34 cellular contexts compared by ENCODE assay signal in the genomic region with DNA sequence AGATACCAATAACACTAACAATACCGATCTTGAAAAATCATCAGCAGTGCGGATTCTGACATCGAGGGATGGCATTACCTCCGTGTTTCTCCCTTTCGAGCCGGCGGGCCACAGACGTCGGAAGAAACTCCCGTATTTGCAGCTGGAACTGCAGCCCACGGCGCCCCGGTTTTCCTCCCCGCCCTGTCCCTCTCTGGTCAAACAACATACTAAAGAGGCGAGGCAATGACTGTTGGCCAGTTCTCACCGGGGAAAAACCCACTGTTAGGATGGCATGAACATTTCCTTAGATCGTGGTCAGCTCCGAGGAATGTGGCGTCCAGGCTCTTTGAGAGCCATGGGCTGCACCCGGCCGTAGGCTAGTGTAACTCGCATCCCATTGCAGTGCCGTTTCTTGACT. TPM values are rescaled to one million over a fixed set of nuclear protein-coding genes. Genes with fewer than 3 reads are reported as not detected.
"Had no signal": no experiment of that assay in that cellular context is flagged by ENCODE, and none has a peak within 500 bp of the region (broad histone marks: within the 10 kb centered on the region; RNA-seq: fewer than 3 reads in every experiment).

No MANE protein-coding gene starts in this region.

- H3K9me3 ChIP-seq: esophagus muscularis mucosa, gastrocnemius medialis, heart left ventricle had no signal

- H3K27me3 Mint-ChIP-seq: activated CD4-positive, alpha-beta memory T cell treated with anti-CD3 and anti-CD28 coated beads for 36 hours; activated CD4-positive, alpha-beta T cell treated with anti-CD3 and anti-CD28 coated beads for 36 hours; activated CD4-positive, alpha-beta T cell treated with anti-CD3 and anti-CD28 coated beads, Interleukin-2, amount 10 ng/mL, durations not matched to agents 24 days and 14 days; activated CD8-positive, alpha-beta memory T cell treated with anti-CD3 and anti-CD28 coated beads, Interleukin-2, amount 10 ng/mL, durations not matched to agents 7 days and 5 days; activated naive CD8-positive, alpha-beta T cell treated with anti-CD3 and anti-CD28 coated beads, Interleukin-2, amount 10 ng/mL, durations not matched to agents 7 days and 5 days; dendritic cell treated with granulocyte-macrophage colony-stimulating factor and Interleukin-4, amounts not matched to agents 40 ng/mL and 50 ng/mL, for 4 days had no signal

- H3K4me1 Mint-ChIP-seq: activated CD4-positive, alpha-beta T cell treated with anti-CD3 and anti-CD28 coated beads for 36 hours; activated CD4-positive, alpha-beta T cell treated with anti-CD3 and anti-CD28 coated beads, Interleukin-2, amount 10 ng/mL, durations not matched to agents 24 days and 14 days; activated CD8-positive, alpha-beta memory T cell treated with anti-CD3 and anti-CD28 coated beads, Interleukin-2, amount 10 ng/mL, durations not matched to agents 7 days and 5 days; activated naive CD4-positive, alpha-beta T cell treated with anti-CD3 and anti-CD28 coated beads, Interleukin-2, amount 50 U/mL, for 24 hours; activated naive CD8-positive, alpha-beta T cell treated with anti-CD3 and anti-CD28 coated beads, Interleukin-2, amount 10 ng/mL, durations not matched to agents 7 days and 5 days; endodermal cell had no signal

- DNase-seq: activated CD4-positive, alpha-beta memory T cell treated with anti-CD3 and anti-CD28 coated beads for 36 hours; activated CD4-positive, alpha-beta T cell treated with anti-CD3 and anti-CD28 coated beads for 36 hours; activated CD4-positive, alpha-beta T cell treated with anti-CD3 and anti-CD28 coated beads, Interleukin-2, amount 10 ng/mL, durations not matched to agents 24 days and 14 days; activated CD4-positive, CD25-positive, alpha-beta regulatory T cell; activated CD4-positive, CD25-positive, alpha-beta regulatory T cell treated with anti-CD3 and anti-CD28 coated beads, Interleukin-2, amount 50 U/mL, for 72 hours; activated CD8-positive, alpha-beta memory T cell treated with anti-CD3 and anti-CD28 coated beads, Interleukin-2, amount 10 ng/mL, durations not matched to agents 7 days and 5 days; activated CD8-positive, alpha-beta memory T cell treated with anti-CD3 and anti-CD28 coated beads, Interleukin-2, amount 50 U/mL, for 4 hours; activated CD8-positive, alpha-beta T cell treated with anti-CD3 and anti-CD28 coated beads, Interleukin-2, amount 10 ng/mL, durations not matched to agents 7 days and 5 days; activated effector memory CD4-positive, alpha-beta T cell treated with anti-CD3 and anti-CD28 coated beads, Interleukin-2, amount 50 U/mL, for 16 hours; activated naive CD4-positive, alpha-beta T cell treated with anti-CD3 and anti-CD28 coated beads for 36 hours; activated naive CD8-positive, alpha-beta T cell treated with anti-CD3 and anti-CD28 coated beads, Interleukin-2, amount 10 ng/mL, durations not matched to agents 7 days and 5 days; activated T-cell treated with anti-CD3 and anti-CD28 coated beads, Interleukin-2, amount 50 U/mL, for 1 hour; activated T-cell treated with anti-CD3 and anti-CD28 coated beads, Interleukin-2, amount 50 U/mL, for 48 hours; anterior cingulate cortex; brain microvascular endothelial cell; central memory CD4-positive, alpha-beta T cell; cerebellar nuclear complex; dorsolateral prefrontal cortex; effector memory CD4-positive, alpha-beta T cell; endodermal cell; erythroblast; foreskin keratinocyte; gastrocnemius medialis; glutamatergic neuron; T-helper 2 cell had no signal

- H3K36me3 Mint-ChIP-seq: activated CD4-positive, alpha-beta memory T cell treated with anti-CD3 and anti-CD28 coated beads for 36 hours; activated CD8-positive, alpha-beta memory T cell treated with anti-CD3 and anti-CD28 coated beads, Interleukin-2, amount 10 ng/mL, durations not matched to agents 7 days and 5 days; activated naive CD4-positive, alpha-beta T cell treated with anti-CD3 and anti-CD28 coated beads, Interleukin-2, amount 50 U/mL, for 24 hours; activated naive CD8-positive, alpha-beta T cell treated with anti-CD3 and anti-CD28 coated beads, Interleukin-2, amount 10 ng/mL, durations not matched to agents 7 days and 5 days had no signal

- H3K36me3 ChIP-seq: brain microvascular endothelial cell, gastrocnemius medialis had no signal

- H3K27ac ChIP-seq: brain microvascular endothelial cell, coronary artery, esophagus muscularis mucosa, foreskin keratinocyte, gastrocnemius medialis, heart left ventricle had no signal

- H3K9me3 Mint-ChIP-seq: activated CD4-positive, alpha-beta memory T cell treated with anti-CD3 and anti-CD28 coated beads for 36 hours; activated CD4-positive, alpha-beta T cell treated with anti-CD3 and anti-CD28 coated beads, Interleukin-2, amount 10 ng/mL, durations not matched to agents 24 days and 14 days; activated naive CD4-positive, alpha-beta T cell treated with anti-CD3 and anti-CD28 coated beads for 36 hours; activated naive CD4-positive, alpha-beta T cell treated with anti-CD3 and anti-CD28 coated beads, Interleukin-2, amount 50 U/mL, for 24 hours; activated naive CD8-positive, alpha-beta T cell treated with anti-CD3 and anti-CD28 coated beads, Interleukin-2, amount 10 ng/mL, durations not matched to agents 7 days and 5 days; activated T-helper 1 cell treated with anti-CD3 and anti-CD28 coated beads, Interleukin-12 subunit alpha, Interleukin-12 subunit beta, Interleukin-2, Interleukin-4 antibody, amounts not matched to agents 30 ng/mL and 10 ng/mL and 1 ng/mL, durations not matched to agents 14 hours and 24 hours and 36 hours; activated T-helper 2 cell treated with anti-CD3 and anti-CD28 coated beads, Interferon-gamma antibody, Interleukin-2, Interleukin-4, amounts not matched to agents 10 μg/mL and 5 μg/mL and 100 μg/mL, durations not matched to agents 14 hours and 24 hours and 36 hours had no signal

- H3K4me3 Mint-ChIP-seq: activated CD4-positive, alpha-beta memory T cell treated with anti-CD3 and anti-CD28 coated beads for 36 hours; activated CD4-positive, alpha-beta T cell treated with anti-CD3 and anti-CD28 coated beads for 36 hours; activated CD4-positive, alpha-beta T cell treated with anti-CD3 and anti-CD28 coated beads, Interleukin-2, amount 10 ng/mL, durations not matched to agents 24 days and 14 days; activated CD8-positive, alpha-beta memory T cell treated with anti-CD3 and anti-CD28 coated beads, Interleukin-2, amount 10 ng/mL, durations not matched to agents 7 days and 5 days; activated CD8-positive, alpha-beta T cell treated with anti-CD3 and anti-CD28 coated beads, Interleukin-2, amount 10 ng/mL, durations not matched to agents 7 days and 5 days; activated naive CD4-positive, alpha-beta T cell treated with anti-CD3 and anti-CD28 coated beads for 36 hours; activated naive CD4-positive, alpha-beta T cell treated with anti-CD3 and anti-CD28 coated beads, Interleukin-2, amount 50 U/mL, for 24 hours; activated naive CD8-positive, alpha-beta T cell treated with anti-CD3 and anti-CD28 coated beads, Interleukin-2, amount 10 ng/mL, durations not matched to agents 7 days and 5 days; activated T-helper 1 cell treated with anti-CD3 and anti-CD28 coated beads, Interleukin-12 subunit alpha, Interleukin-12 subunit beta, Interleukin-2, Interleukin-4 antibody, amounts not matched to agents 30 ng/mL and 10 ng/mL and 1 ng/mL, durations not matched to agents 14 hours and 24 hours and 36 hours; dendritic cell treated with granulocyte-macrophage colony-stimulating factor and Interleukin-4, amounts not matched to agents 40 ng/mL and 50 ng/mL, for 4 days; endodermal cell had no signal

- FAIRE-seq: astrocyte had no signal

- H3K27me3 ChIP-seq: brain microvascular endothelial cell, dorsolateral prefrontal cortex, esophagus muscularis mucosa, foreskin keratinocyte, gastrocnemius medialis, heart left ventricle had no signal

- H3K4me1 ChIP-seq: foreskin keratinocyte, heart left ventricle had no signal

- H3K4me3 ChIP-seq: coronary artery, dorsolateral prefrontal cortex, esophagus muscularis mucosa, gastrocnemius medialis, heart left ventricle had no signal

- H3K27ac Mint-ChIP-seq: activated CD4-positive, alpha-beta memory T cell treated with anti-CD3 and anti-CD28 coated beads for 36 hours; activated CD4-positive, alpha-beta T cell treated with anti-CD3 and anti-CD28 coated beads for 36 hours; activated CD4-positive, alpha-beta T cell treated with anti-CD3 and anti-CD28 coated beads, Interleukin-2, amount 10 ng/mL, durations not matched to agents 24 days and 14 days; activated CD8-positive, alpha-beta memory T cell treated with anti-CD3 and anti-CD28 coated beads, Interleukin-2, amount 10 ng/mL, durations not matched to agents 7 days and 5 days; activated CD8-positive, alpha-beta T cell treated with anti-CD3 and anti-CD28 coated beads, Interleukin-2, amount 10 ng/mL, durations not matched to agents 7 days and 5 days; activated naive CD4-positive, alpha-beta T cell treated with anti-CD3 and anti-CD28 coated beads for 36 hours; activated naive CD4-positive, alpha-beta T cell treated with anti-CD3 and anti-CD28 coated beads, Interleukin-2, amount 50 U/mL, for 24 hours; activated naive CD8-positive, alpha-beta T cell treated with anti-CD3 and anti-CD28 coated beads, Interleukin-2, amount 10 ng/mL, durations not matched to agents 7 days and 5 days; activated T-helper 1 cell treated with anti-CD3 and anti-CD28 coated beads, Interleukin-12 subunit alpha, Interleukin-12 subunit beta, Interleukin-2, Interleukin-4 antibody, amounts not matched to agents 30 ng/mL and 10 ng/mL and 1 ng/mL, durations not matched to agents 14 hours and 24 hours and 36 hours; activated T-helper 2 cell treated with anti-CD3 and anti-CD28 coated beads, Interferon-gamma antibody, Interleukin-2, Interleukin-4, amounts not matched to agents 10 μg/mL and 5 μg/mL and 100 μg/mL, durations not matched to agents 14 hours and 24 hours and 36 hours; dendritic cell treated with granulocyte-macrophage colony-stimulating factor and Interleukin-4, amounts not matched to agents 40 ng/mL and 50 ng/mL, for 4 days; endodermal cell had no signal

RNA-seq across cellular contexts. Expression of gene OLFM1, which starts 32.8 kb away (rescaled TPM):
- total RNA-seq: activated CD4-positive, alpha-beta memory T cell treated with anti-CD3 and anti-CD28 coated beads for 36 hours; activated CD4-positive, alpha-beta T cell treated with anti-CD3 and anti-CD28 coated beads for 36 hours; activated CD8-positive, alpha-beta memory T cell treated with anti-CD3 and anti-CD28 coated beads for 36 hours; activated CD8-positive, alpha-beta T cell treated with anti-CD3 and anti-CD28 coated beads, Interleukin-2, amount 10 ng/mL, durations not matched to agents 7 days and 5 days; activated naive CD4-positive, alpha-beta T cell treated with anti-CD3 and anti-CD28 coated beads for 36 hours; activated naive CD8-positive, alpha-beta T cell treated with anti-CD3 and anti-CD28 coated beads, Interleukin-2, amount 10 ng/mL, durations not matched to agents 7 days and 5 days had no signal
